In the genomic region with DNA sequence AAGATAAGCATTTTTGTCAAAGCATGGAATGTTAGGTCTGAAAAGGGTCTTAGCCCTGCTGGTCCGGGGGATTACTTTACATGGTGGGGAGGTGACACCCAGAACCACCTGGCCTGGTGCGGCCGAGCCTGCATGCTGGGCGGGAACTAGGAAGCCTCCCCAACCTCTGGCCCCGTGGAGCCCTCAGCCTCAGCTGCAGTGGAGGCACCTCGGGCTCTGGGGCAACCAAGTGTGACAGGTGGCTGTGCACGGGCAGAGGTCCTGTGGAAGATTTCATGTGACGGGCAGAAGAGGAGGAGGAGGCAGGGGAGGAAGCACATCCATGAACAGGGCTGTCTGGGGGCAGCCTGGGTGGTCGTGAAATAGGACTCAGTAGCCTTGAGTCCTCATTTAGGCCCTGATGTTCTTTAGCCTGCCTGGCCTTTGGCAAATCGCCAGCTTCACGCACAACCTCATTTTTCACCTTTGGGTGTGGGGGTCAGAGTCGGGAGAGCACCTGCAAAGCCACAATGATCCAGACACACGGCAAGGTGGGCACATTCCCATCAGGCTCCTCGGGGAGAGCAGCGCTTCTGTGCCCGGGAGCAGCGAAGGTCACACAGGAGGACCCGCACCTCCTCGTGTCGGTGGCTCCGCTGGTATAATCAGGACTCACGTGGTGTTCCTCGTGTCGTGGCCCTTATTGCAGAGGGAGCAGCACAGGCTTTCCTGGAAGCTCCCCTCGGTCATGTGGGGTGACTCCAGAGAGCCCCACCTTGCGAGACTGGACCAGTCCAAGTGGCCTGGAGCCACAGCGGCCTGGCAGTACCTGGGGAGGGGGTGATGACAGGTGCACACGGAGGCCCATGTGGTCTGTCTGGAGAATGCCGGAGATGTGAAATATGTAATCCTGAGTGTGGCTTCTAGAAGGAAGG, we compare ENCODE assay signal across 22 cellular contexts. TPM values are rescaled to one million over a fixed set of nuclear protein-coding genes. Genes with fewer than 3 reads are reported as not detected.
"Had no signal": no experiment of that assay in that cellular context is flagged by ENCODE, and none has a peak within 500 bp of the region (broad histone marks: within the 10 kb centered on the region; RNA-seq: fewer than 3 reads in every experiment).

No MANE protein-coding gene starts in this region.

- H3K27ac Mint-ChIP-seq: activated CD4-positive, alpha-beta memory T cell treated with anti-CD3 and anti-CD28 coated beads, Interleukin-2, amount 10 ng/mL, durations not matched to agents 7 days and 5 days; activated CD8-positive, alpha-beta memory T cell treated with anti-CD3 and anti-CD28 coated beads, Interleukin-2, amount 10 ng/mL, durations not matched to agents 7 days and 5 days; T-helper 2 cell treated with Interferon-gamma antibody and Interleukin-4, amounts not matched to agents 5 μg/mL and 100 μg/mL, for 36 hours; WTC11 had no signal

- H3K4me1 Mint-ChIP-seq: activated CD4-positive, alpha-beta memory T cell treated with anti-CD3 and anti-CD28 coated beads, Interleukin-2, amount 10 ng/mL, durations not matched to agents 7 days and 5 days had no signal

- DNase-seq: activated CD4-positive, alpha-beta memory T cell treated with anti-CD3 and anti-CD28 coated beads, Interleukin-2, amount 10 ng/mL, durations not matched to agents 7 days and 5 days; activated CD4-positive, alpha-beta T cell treated with anti-CD3 and anti-CD28 coated beads for 48 hours; activated CD8-positive, alpha-beta memory T cell treated with anti-CD3 and anti-CD28 coated beads, Interleukin-2, amount 10 ng/mL, durations not matched to agents 7 days and 5 days; foreskin keratinocyte; occipital lobe; small intestine; stimulated activated CD4-positive, alpha-beta T cell treated with anti-CD3 and anti-CD28 coated beads, Interleukin-4, amount 100 ng/mL, for 1 hour; thyroid gland; uterus had no signal

- H3K4me2 ChIP-seq: hepatocyte had no signal

- H3K27me3 ChIP-seq: foreskin keratinocyte, hepatocyte, thyroid gland, uterus had no signal

- H3K4me3 ChIP-seq: hepatocyte, SK-N-MC, thyroid gland, uterus had no signal

- H3K4me3 Mint-ChIP-seq: activated CD4-positive, alpha-beta memory T cell treated with anti-CD3 and anti-CD28 coated beads, Interleukin-2, amount 10 ng/mL, durations not matched to agents 7 days and 5 days; activated CD8-positive, alpha-beta memory T cell treated with anti-CD3 and anti-CD28 coated beads, Interleukin-2, amount 10 ng/mL, durations not matched to agents 7 days and 5 days; T-helper 2 cell treated with Interferon-gamma antibody and Interleukin-4, amounts not matched to agents 5 μg/mL and 100 μg/mL, for 36 hours; WTC11 had no signal

- H3K36me3 ChIP-seq: uterus had no signal

- H3K4me1 ChIP-seq: foreskin keratinocyte, uterus had no signal

- H3K9me3 Mint-ChIP-seq: activated CD4-positive, alpha-beta memory T cell treated with anti-CD3 and anti-CD28 coated beads, Interleukin-2, amount 10 ng/mL, durations not matched to agents 7 days and 5 days; T-helper 2 cell treated with Interferon-gamma antibody and Interleukin-4, amounts not matched to agents 5 μg/mL and 100 μg/mL, for 36 hours; WTC11 had no signal

- H2AFZ ChIP-seq: hepatocyte had no signal

- ATAC-seq: activated CD8-positive, alpha-beta memory T cell treated with anti-CD3 and anti-CD28 coated beads, Interleukin-2, amount 10 ng/mL, durations not matched to agents 7 days and 5 days; foreskin keratinocyte; WTC11 had no signal

- H3K9me3 ChIP-seq: thyroid gland, uterus had no signal

- H3K27ac ChIP-seq: foreskin keratinocyte, SK-N-MC, thyroid gland, uterus had no signal

- H3K27me3 Mint-ChIP-seq: activated CD4-positive, alpha-beta memory T cell treated with anti-CD3 and anti-CD28 coated beads, Interleukin-2, amount 10 ng/mL, durations not matched to agents 7 days and 5 days; activated CD8-positive, alpha-beta memory T cell treated with anti-CD3 and anti-CD28 coated beads, Interleukin-2, amount 10 ng/mL, durations not matched to agents 7 days and 5 days had no signal

RNA-seq across cellular contexts. Expression of a gene that starts 24.2 kb away (rescaled TPM):
- total RNA-seq: activated CD4-positive, alpha-beta memory T cell treated with anti-CD3 and anti-CD28 coated beads, Interleukin-2, amount 10 ng/mL, durations not matched to agents 7 days and 5 days; bronchial epithelial cell; dermis microvascular lymphatic vessel endothelial cell; epithelial cell of proximal tubule; fibroblast of lung; foreskin keratinocyte; hepatocyte; lung microvascular endothelial cell; myocyte had no signal
- polyA plus RNA-seq: fibroblast of lung, foreskin keratinocyte had no signal

RNA-seq across cellular contexts. Expression of a gene that starts 53.0 kb away (rescaled TPM):
- total RNA-seq: activated CD4-positive, alpha-beta memory T cell treated with anti-CD3 and anti-CD28 coated beads, Interleukin-2, amount 10 ng/mL, durations not matched to agents 7 days and 5 days; activated CD8-positive, alpha-beta memory T cell treated with anti-CD3 and anti-CD28 coated beads, Interleukin-2, amount 10 ng/mL, durations not matched to agents 7 days and 5 days; bronchial epithelial cell; chondrocyte; dermis microvascular lymphatic vessel endothelial cell; epithelial cell of proximal tubule; fibroblast of lung; foreskin keratinocyte; lung microvascular endothelial cell; myocyte; posterior vena cava; thyroid gland; WTC11 had no signal
- polyA plus RNA-seq: fibroblast of lung, foreskin keratinocyte, neural cell had no signal
